38 cellular contexts compared by ENCODE assay signal in genomic region chr11:4453118-4453517, GRCh38. TPM values are rescaled to one million over a fixed set of nuclear protein-coding genes. Genes with fewer than 3 reads are reported as not detected.
"Had no signal": no experiment of that assay in that cellular context is flagged by ENCODE, and none has a peak within 500 bp of the region (broad histone marks: within the 10 kb centered on the region; RNA-seq: fewer than 3 reads in every experiment).

No MANE protein-coding gene starts in this region.

- H3K27me3 Mint-ChIP-seq: activated B cell treated with CpG ODN at 0.5 μM for 24 hours; activated CD4-positive, alpha-beta T cell treated with anti-CD3 and anti-CD28 coated beads, Interleukin-2, amount 10 ng/mL, durations not matched to agents 24 days and 14 days had no signal

- H3K27ac ChIP-seq: body of pancreas, brain microvascular endothelial cell, breast epithelium, VCaP had no signal

- FAIRE-seq: astrocyte, TTC549 had no signal

- H3K9me3 Mint-ChIP-seq: activated naive CD4-positive, alpha-beta T cell treated with anti-CD3 and anti-CD28 coated beads, Interleukin-2, amount 50 U/mL, for 24 hours had no signal

- H3K4me1 ChIP-seq: body of pancreas, breast epithelium had no signal

- H3K27me3 ChIP-seq: body of pancreas, brain microvascular endothelial cell, breast epithelium had no signal

- H3K9me3 ChIP-seq: body of pancreas, breast epithelium had no signal

- H3K4me1 Mint-ChIP-seq: activated naive CD4-positive, alpha-beta T cell treated with anti-CD3 and anti-CD28 coated beads, Interleukin-2, amount 50 U/mL, for 24 hours; activated naive CD8-positive, alpha-beta T cell treated with anti-CD3 and anti-CD28 coated beads, Interleukin-2, amount 50 U/mL, for 24 hours had no signal

- H3K27ac Mint-ChIP-seq: activated B cell treated with CpG ODN at 0.5 μM for 24 hours; activated CD4-positive, alpha-beta memory T cell treated with anti-CD3 and anti-CD28 coated beads, Interleukin-2, amount 10 ng/mL, durations not matched to agents 7 days and 5 days; activated CD4-positive, alpha-beta T cell treated with anti-CD3 and anti-CD28 coated beads, Interleukin-2, amount 10 ng/mL, durations not matched to agents 24 days and 14 days; activated CD8-positive, alpha-beta memory T cell treated with anti-CD3 and anti-CD28 coated beads, Interleukin-2, amount 10 ng/mL, durations not matched to agents 7 days and 5 days; activated CD8-positive, alpha-beta T cell treated with anti-CD3 and anti-CD28 coated beads, Interleukin-2, amount 10 ng/mL, durations not matched to agents 7 days and 5 days; activated naive CD4-positive, alpha-beta T cell treated with anti-CD3 and anti-CD28 coated beads, Interleukin-2, amount 10 ng/mL, durations not matched to agents 7 days and 5 days; activated naive CD4-positive, alpha-beta T cell treated with anti-CD3 and anti-CD28 coated beads, Interleukin-2, amount 50 U/mL, for 24 hours; activated naive CD8-positive, alpha-beta T cell; activated naive CD8-positive, alpha-beta T cell treated with anti-CD3 and anti-CD28 coated beads, Interleukin-2, amount 10 ng/mL, durations not matched to agents 7 days and 5 days; activated naive CD8-positive, alpha-beta T cell treated with anti-CD3 and anti-CD28 coated beads, Interleukin-2, amount 50 U/mL, for 24 hours; activated T-cell treated with anti-CD3 and anti-CD28 coated beads, Interleukin-2, amount 50 U/mL, for 24 hours; activated T-helper 2 cell treated with anti-CD3 and anti-CD28 coated beads, Interferon-gamma antibody, Interleukin-2, Interleukin-4, amounts not matched to agents 10 μg/mL and 5 μg/mL and 100 μg/mL, durations not matched to agents 14 hours and 24 hours and 36 hours; T-helper 1 cell treated with Interleukin-12 subunit alpha and Interleukin-12 subunit beta and Interleukin-4 antibody, amounts not matched to agents 30 μg/mL and 1 μg/mL, for 36 hours; T-helper 2 cell treated with Interferon-gamma antibody and Interleukin-4, amounts not matched to agents 5 μg/mL and 100 μg/mL, for 36 hours had no signal

- H3K36me3 ChIP-seq: brain microvascular endothelial cell, breast epithelium had no signal

- H3K4me3 ChIP-seq: body of pancreas, breast epithelium had no signal

- DNase-seq: activated B cell treated with CpG ODN at 0.5 μM for 24 hours; activated CD4-positive, alpha-beta memory T cell treated with anti-CD3 and anti-CD28 coated beads, Interleukin-2, amount 10 ng/mL, durations not matched to agents 7 days and 5 days; activated CD4-positive, alpha-beta T cell treated with anti-CD3 and anti-CD28 coated beads for 4 hours; activated CD4-positive, alpha-beta T cell treated with anti-CD3 and anti-CD28 coated beads, Interleukin-2, amount 10 ng/mL, durations not matched to agents 24 days and 14 days; activated CD4-positive, alpha-beta T cell treated with anti-CD3 and anti-CD28 coated beads, Interleukin-2, amount 50 U/mL, for 1 hour; activated CD4-positive, alpha-beta T cell treated with anti-CD3 and anti-CD28 coated beads, Interleukin-2, amount 50 U/mL, for 4 hours; activated CD4-positive, CD25-positive, alpha-beta regulatory T cell treated with anti-CD3 and anti-CD28 coated beads, Interleukin-2, amount 50 U/mL, for 72 hours; activated CD8-positive, alpha-beta memory T cell treated with anti-CD3 and anti-CD28 coated beads for 24 hours; activated CD8-positive, alpha-beta memory T cell treated with anti-CD3 and anti-CD28 coated beads, Interleukin-2, amount 10 ng/mL, durations not matched to agents 7 days and 5 days; activated CD8-positive, alpha-beta memory T cell treated with anti-CD3 and anti-CD28 coated beads, Interleukin-2, amount 50 U/mL, for 48 hours; activated CD8-positive, alpha-beta T cell treated with anti-CD3 and anti-CD28 coated beads, Interleukin-2, amount 10 ng/mL, durations not matched to agents 7 days and 5 days; activated effector memory CD4-positive, alpha-beta T cell treated with Interleukin-2 at 50 U/mL for 16 hours; activated gamma-delta T cell; activated naive CD4-positive, alpha-beta T cell treated with anti-CD3 and anti-CD28 coated beads, Interleukin-2, amount 10 ng/mL, durations not matched to agents 7 days and 5 days; activated naive CD4-positive, alpha-beta T cell treated with Interleukin-2 at 50 U/mL for 16 hours; activated naive CD8-positive, alpha-beta T cell treated with anti-CD3 and anti-CD28 coated beads, Interleukin-2, amount 10 ng/mL, durations not matched to agents 7 days and 5 days; activated naive CD8-positive, alpha-beta T cell treated with anti-CD3 and anti-CD28 coated beads, Interleukin-2, amount 50 U/mL, for 24 hours; activated T-cell treated with anti-CD3 and anti-CD28 coated beads, Interleukin-2, amount 50 U/mL, for 24 hours; activated T-cell treated with anti-CD3 and anti-CD28 coated beads, Interleukin-2, amount 50 U/mL, for 48 hours; amygdala; anterior cingulate cortex; body of pancreas; brain microvascular endothelial cell; central memory CD4-positive, alpha-beta T cell; T-helper 1 cell; T-helper 2 cell; T-helper 9 cell had no signal

- ATAC-seq: activated CD8-positive, alpha-beta memory T cell treated with anti-CD3 and anti-CD28 coated beads, Interleukin-2, amount 10 ng/mL, durations not matched to agents 7 days and 5 days; activated CD8-positive, alpha-beta T cell treated with anti-CD3 and anti-CD28 coated beads, Interleukin-2, amount 10 ng/mL, durations not matched to agents 7 days and 5 days; activated naive CD8-positive, alpha-beta T cell treated with anti-CD3 and anti-CD28 coated beads, Interleukin-2, amount 50 U/mL, for 24 hours; body of pancreas had no signal

- H3K4me3 Mint-ChIP-seq: activated B cell treated with CpG ODN at 0.5 μM for 24 hours; activated CD4-positive, alpha-beta memory T cell treated with anti-CD3 and anti-CD28 coated beads, Interleukin-2, amount 10 ng/mL, durations not matched to agents 7 days and 5 days; activated CD4-positive, alpha-beta T cell treated with anti-CD3 and anti-CD28 coated beads, Interleukin-2, amount 10 ng/mL, durations not matched to agents 24 days and 14 days; activated CD8-positive, alpha-beta memory T cell treated with anti-CD3 and anti-CD28 coated beads, Interleukin-2, amount 10 ng/mL, durations not matched to agents 7 days and 5 days; activated CD8-positive, alpha-beta T cell treated with anti-CD3 and anti-CD28 coated beads, Interleukin-2, amount 10 ng/mL, durations not matched to agents 7 days and 5 days; activated naive CD4-positive, alpha-beta T cell treated with anti-CD3 and anti-CD28 coated beads, Interleukin-2, amount 10 ng/mL, durations not matched to agents 7 days and 5 days; activated naive CD4-positive, alpha-beta T cell treated with anti-CD3 and anti-CD28 coated beads, Interleukin-2, amount 50 U/mL, for 24 hours; activated naive CD8-positive, alpha-beta T cell; activated naive CD8-positive, alpha-beta T cell treated with anti-CD3 and anti-CD28 coated beads, Interleukin-2, amount 10 ng/mL, durations not matched to agents 7 days and 5 days; activated naive CD8-positive, alpha-beta T cell treated with anti-CD3 and anti-CD28 coated beads, Interleukin-2, amount 50 U/mL, for 24 hours; activated T-cell treated with anti-CD3 and anti-CD28 coated beads, Interleukin-2, amount 50 U/mL, for 24 hours; T-helper 1 cell treated with Interleukin-12 subunit alpha and Interleukin-12 subunit beta and Interleukin-4 antibody, amounts not matched to agents 30 μg/mL and 1 μg/mL, for 36 hours; T-helper 2 cell treated with Interferon-gamma antibody and Interleukin-4, amounts not matched to agents 5 μg/mL and 100 μg/mL, for 36 hours had no signal

RNA-seq across cellular contexts. Expression of gene OR52K2, which starts 4.0 kb away (rescaled TPM):
- total RNA-seq: activated B cell treated with CpG ODN at 0.5 μM for 24 hours; activated CD4-positive, alpha-beta memory T cell treated with anti-CD3 and anti-CD28 coated beads, Interleukin-2, amount 10 ng/mL, durations not matched to agents 7 days and 5 days; activated CD4-positive, alpha-beta T cell treated with anti-CD3 and anti-CD28 coated beads, Interleukin-2, amount 10 ng/mL, durations not matched to agents 24 days and 14 days; activated CD8-positive, alpha-beta memory T cell treated with anti-CD3 and anti-CD28 coated beads, Interleukin-2, amount 10 ng/mL, durations not matched to agents 7 days and 5 days; activated CD8-positive, alpha-beta T cell treated with anti-CD3 and anti-CD28 coated beads, Interleukin-2, amount 10 ng/mL, durations not matched to agents 7 days and 5 days; activated naive CD8-positive, alpha-beta T cell treated with anti-CD3 and anti-CD28 coated beads, Interleukin-2, amount 10 ng/mL, durations not matched to agents 7 days and 5 days; activated T-helper 2 cell treated with anti-CD3 and anti-CD28 coated beads, Interferon-gamma antibody, Interleukin-2, Interleukin-4, amounts not matched to agents 10 μg/mL and 5 μg/mL and 100 μg/mL, durations not matched to agents 14 hours and 24 hours and 36 hours; body of pancreas; breast epithelium; cardiac septum had no signal
- polyA plus RNA-seq: adipose tissue had no signal

RNA-seq across cellular contexts. Expression of gene OR52K1, which starts 29.3 kb away (rescaled TPM):
- total RNA-seq: activated B cell treated with CpG ODN at 0.5 μM for 24 hours; activated CD4-positive, alpha-beta memory T cell treated with anti-CD3 and anti-CD28 coated beads, Interleukin-2, amount 10 ng/mL, durations not matched to agents 7 days and 5 days; activated CD4-positive, alpha-beta T cell treated with anti-CD3 and anti-CD28 coated beads, Interleukin-2, amount 10 ng/mL, durations not matched to agents 24 days and 14 days; activated CD8-positive, alpha-beta memory T cell treated with anti-CD3 and anti-CD28 coated beads, Interleukin-2, amount 10 ng/mL, durations not matched to agents 7 days and 5 days; activated CD8-positive, alpha-beta T cell treated with anti-CD3 and anti-CD28 coated beads, Interleukin-2, amount 10 ng/mL, durations not matched to agents 7 days and 5 days; activated naive CD8-positive, alpha-beta T cell treated with anti-CD3 and anti-CD28 coated beads, Interleukin-2, amount 10 ng/mL, durations not matched to agents 7 days and 5 days; activated T-helper 2 cell treated with anti-CD3 and anti-CD28 coated beads, Interferon-gamma antibody, Interleukin-2, Interleukin-4, amounts not matched to agents 10 μg/mL and 5 μg/mL and 100 μg/mL, durations not matched to agents 14 hours and 24 hours and 36 hours; body of pancreas; cardiac septum had no signal
- polyA plus RNA-seq: adipose tissue had no signal
